25 cellular contexts compared by ENCODE assay signal in genomic region chr3:143349455-143349854, GRCh38.
DNase-seq lines count a peak whose midpoint lies in the region; ATAC-seq and TF ChIP-seq lines count a peak whose summit lies in the region.
"Had no signal": no experiment of that assay in that cellular context is flagged by ENCODE, and none has a peak within 500 bp of the region (broad histone marks: within the 10 kb centered on the region; RNA-seq: fewer than 3 reads in every experiment).

No MANE protein-coding gene starts in this region.

- H3K27ac ChIP-seq in neural progenitor cell, result no peak overlapping the region
- no peak overlapping the region for H3K27ac ChIP-seq in caudate nucleus (ENCODE audit: low read depth, low read length)
- H3K27ac ChIP-seq: A549, GM23248, left lung, Peyer's patch, tibial nerve, WERI-Rb-1 had no signal

- no peak overlapping the region for H3K9ac ChIP-seq in neural progenitor cell
- H3K9ac ChIP-seq: GM23248 had no signal

- H3K36me3 Mint-ChIP-seq in activated CD8-positive, alpha-beta T cell treated with anti-CD3 and anti-CD28 coated beads for 36 hours (ENCODE audit: low read depth), result no peaks in the 10 kb centered on the region
- no peaks in the 10 kb centered on the region for H3K36me3 Mint-ChIP-seq in activated CD8-positive, alpha-beta T cell treated with anti-CD3 and anti-CD28 coated beads, Interleukin-2, amount 10 ng/mL, durations not matched to agents 7 days and 5 days (ENCODE audit: low read depth)
- H3K36me3 Mint-ChIP-seq in naive thymus-derived CD8-positive, alpha-beta T cell, result peaks cover 0 to 4% (median 0%) of the 10 kb centered on the region in 3 donors
- H3K36me3 Mint-ChIP-seq in neural progenitor cell, result no peaks in the 10 kb centered on the region
- H3K36me3 Mint-ChIP-seq in activated T-helper 2 cell treated with anti-CD3 and anti-CD28 coated beads, Interferon-gamma antibody, Interleukin-2, Interleukin-4, amounts not matched to agents 10 μg/mL and 5 μg/mL and 100 μg/mL, durations not matched to agents 14 hours and 24 hours and 36 hours (ENCODE audit: low read depth), result no peaks in the 10 kb centered on the region

- peaks cover 13% of the 10 kb centered on the region for H3K4me1 ChIP-seq in neural progenitor cell
- H3K4me1 ChIP-seq: A549, Peyer's patch, tibial nerve had no signal

- no peak for DNase-seq in activated CD8-positive, alpha-beta T cell treated with anti-CD3 and anti-CD28 coated beads for 36 hours
- no peak for DNase-seq in activated CD8-positive, alpha-beta T cell treated with anti-CD3 and anti-CD28 coated beads, Interleukin-2, amount 10 ng/mL, durations not matched to agents 7 days and 5 days
- DNase-seq in GM12865 (ENCODE audit: low read depth) (peak; percentile 54), neural progenitor cell (ENCODE audit: low spot score) (no peak), caudate nucleus (lab: John Stamatoyannopoulos, UW) (no peak)
- DNase-seq in naive thymus-derived CD8-positive, alpha-beta T cell, result no peak
- no peak for DNase-seq in activated T-helper 2 cell treated with anti-CD3 and anti-CD28 coated beads, Interferon-gamma antibody, Interleukin-2, Interleukin-4, amounts not matched to agents 10 μg/mL and 5 μg/mL and 100 μg/mL, durations not matched to agents 14 hours and 24 hours and 36 hours (ENCODE audit: low spot score)
- DNase-seq: activated naive CD4-positive, alpha-beta T cell treated with Interleukin-2 at 50 U/mL for 16 hours; AML-193; anterior cingulate cortex; DMS153; effector CD4-positive, alpha-beta T cell; GM23248; NCI-H1092; NCI-H187; NCI-H2171 treated with DMSO at 0.1 percent for 48 hours; NCI-H526 treated with DMSO at 0.1 percent for 48 hours; Peyer's patch; SHP77 treated with DMSO at 0.1 percent for 48 hours had no signal

- H3K36me3 ChIP-seq in neural progenitor cell, result no peaks in the 10 kb centered on the region
- H3K36me3 ChIP-seq: left lung, Peyer's patch, tibial nerve, WERI-Rb-1 had no signal

- H3K4me3 Mint-ChIP-seq in activated CD8-positive, alpha-beta T cell treated with anti-CD3 and anti-CD28 coated beads for 36 hours, result no peak overlapping the region
- H3K4me3 Mint-ChIP-seq in activated CD8-positive, alpha-beta T cell treated with anti-CD3 and anti-CD28 coated beads, Interleukin-2, amount 10 ng/mL, durations not matched to agents 7 days and 5 days, result no peak overlapping the region
- H3K4me3 Mint-ChIP-seq in naive thymus-derived CD8-positive, alpha-beta T cell, result peak overlapping the region in 4 of 10 donors; percentile 8 to 35 (median 18)
- no peak overlapping the region for H3K4me3 Mint-ChIP-seq in neural progenitor cell
- H3K4me3 Mint-ChIP-seq in activated T-helper 2 cell treated with anti-CD3 and anti-CD28 coated beads, Interferon-gamma antibody, Interleukin-2, Interleukin-4, amounts not matched to agents 10 μg/mL and 5 μg/mL and 100 μg/mL, durations not matched to agents 14 hours and 24 hours and 36 hours (ENCODE audit: low read depth), result no peak overlapping the region

- H3K27ac Mint-ChIP-seq in activated CD8-positive, alpha-beta T cell treated with anti-CD3 and anti-CD28 coated beads for 36 hours, result no peak overlapping the region
- no peak overlapping the region for H3K27ac Mint-ChIP-seq in activated CD8-positive, alpha-beta T cell treated with anti-CD3 and anti-CD28 coated beads, Interleukin-2, amount 10 ng/mL, durations not matched to agents 7 days and 5 days
- peak overlapping the region in 8 of 10 donors; percentile 9 to 83 (median 22) for H3K27ac Mint-ChIP-seq in naive thymus-derived CD8-positive, alpha-beta T cell
- H3K27ac Mint-ChIP-seq in neural progenitor cell, result no peak overlapping the region
- no peak overlapping the region for H3K27ac Mint-ChIP-seq in activated T-helper 2 cell treated with anti-CD3 and anti-CD28 coated beads, Interferon-gamma antibody, Interleukin-2, Interleukin-4, amounts not matched to agents 10 μg/mL and 5 μg/mL and 100 μg/mL, durations not matched to agents 14 hours and 24 hours and 36 hours
- H3K27ac Mint-ChIP-seq: IgD-negative memory B cell had no signal

- CTCF ChIA-PET in activated CD8-positive, alpha-beta T cell treated with anti-CD3 and anti-CD28 coated beads for 36 hours (lab: Charles Lee), result interaction anchor here (1.2 to 1.3 kb wide), 2 partner anchors 12 to 13 kb away, joined by 3 to 8 read pairs; no protein-coding TSS in a partner anchor
- CTCF ChIA-PET in activated CD8-positive, alpha-beta T cell treated with anti-CD3 and anti-CD28 coated beads, Interleukin-2, amount 10 ng/mL, durations not matched to agents 7 days and 5 days (lab: Charles Lee), result interaction anchor here (1.0 to 2.0 kb wide), 6 partner anchors 9 to 229 kb away, joined by 3 to 10 read pairs (median 3); no protein-coding TSS in a partner anchor

- peaks cover 20% of the 10 kb centered on the region for H3K4me1 Mint-ChIP-seq in activated CD8-positive, alpha-beta T cell treated with anti-CD3 and anti-CD28 coated beads for 36 hours (ENCODE audit: low read depth)
- peaks cover 17% of the 10 kb centered on the region for H3K4me1 Mint-ChIP-seq in activated CD8-positive, alpha-beta T cell treated with anti-CD3 and anti-CD28 coated beads, Interleukin-2, amount 10 ng/mL, durations not matched to agents 7 days and 5 days (ENCODE audit: low read depth)
- peaks cover 19 to 62% (median 47%) of the 10 kb centered on the region in 4 donors for H3K4me1 Mint-ChIP-seq in naive thymus-derived CD8-positive, alpha-beta T cell
- H3K4me1 Mint-ChIP-seq in neural progenitor cell, result peaks cover 27% of the 10 kb centered on the region
- H3K4me1 Mint-ChIP-seq in activated T-helper 2 cell treated with anti-CD3 and anti-CD28 coated beads, Interferon-gamma antibody, Interleukin-2, Interleukin-4, amounts not matched to agents 10 μg/mL and 5 μg/mL and 100 μg/mL, durations not matched to agents 14 hours and 24 hours and 36 hours (ENCODE audit: low read depth), result peaks cover 30% of the 10 kb centered on the region

- H3K27me3 Mint-ChIP-seq in activated CD8-positive, alpha-beta T cell treated with anti-CD3 and anti-CD28 coated beads for 36 hours, result no peaks in the 10 kb centered on the region
- H3K27me3 Mint-ChIP-seq in activated CD8-positive, alpha-beta T cell treated with anti-CD3 and anti-CD28 coated beads, Interleukin-2, amount 10 ng/mL, durations not matched to agents 7 days and 5 days (ENCODE audit: low read depth), result no peaks in the 10 kb centered on the region
- no peaks in the 10 kb centered on the region for H3K27me3 Mint-ChIP-seq in naive thymus-derived CD8-positive, alpha-beta T cell
- H3K27me3 Mint-ChIP-seq in neural progenitor cell (ENCODE audit: insufficient read depth, low read depth), result peaks cover 2% of the 10 kb centered on the region
- no peaks in the 10 kb centered on the region for H3K27me3 Mint-ChIP-seq in activated T-helper 2 cell treated with anti-CD3 and anti-CD28 coated beads, Interferon-gamma antibody, Interleukin-2, Interleukin-4, amounts not matched to agents 10 μg/mL and 5 μg/mL and 100 μg/mL, durations not matched to agents 14 hours and 24 hours and 36 hours (ENCODE audit: low read depth)
- H3K27me3 Mint-ChIP-seq: IgD-negative memory B cell had no signal

- no peaks in the 10 kb centered on the region for H4K20me1 ChIP-seq in neural progenitor cell (ENCODE audit: low read depth)

- POLR2A ChIA-PET in activated CD8-positive, alpha-beta T cell treated with anti-CD3 and anti-CD28 coated beads for 36 hours (lab: Charles Lee), result no interaction called here
- POLR2A ChIA-PET in activated CD8-positive, alpha-beta T cell treated with anti-CD3 and anti-CD28 coated beads, Interleukin-2, amount 10 ng/mL, durations not matched to agents 7 days and 5 days (lab: Charles Lee), result interaction anchor here (0.5 kb wide), 1 partner anchor 714 kb away, joined by 3 read pairs; no protein-coding TSS in a partner anchor
- POLR2A ChIA-PET in naive thymus-derived CD8-positive, alpha-beta T cell (lab: Charles Lee), result interaction anchor here (0.8 kb wide), 1 partner anchor 13 kb away, joined by 3 read pairs; no protein-coding TSS in a partner anchor

- TF ChIP-seq CTCF in activated CD8-positive, alpha-beta T cell treated with anti-CD3 and anti-CD28 coated beads for 36 hours (IDR thresholded peaks at IDR 0.05), result no peak
- TF ChIP-seq CTCF in GM12865 (IDR thresholded peaks at IDR 0.05; ENCODE audit: insufficient read depth, low read depth, low read length, missing control alignments), result no peak
- TF ChIP-seq CTCF in neural progenitor cell (IDR thresholded peaks at IDR 0.05), result no peak

- H3K4me3 ChIP-seq in GM12865 (ENCODE audit: low read depth, low read length) (no peak overlapping the region), neural progenitor cell (no peak overlapping the region)
- H3K4me3 ChIP-seq: A549, GM23248, left lung, Peyer's patch, tibial nerve had no signal

- intact Hi-C loops in activated CD8-positive, alpha-beta T cell treated with anti-CD3 and anti-CD28 coated beads for 36 hours (cut with micrococcal nuclease), result no loop called here
- intact Hi-C loops in activated T-helper 2 cell treated with anti-CD3 and anti-CD28 coated beads, Interferon-gamma antibody, Interleukin-2, Interleukin-4, amounts not matched to agents 10 μg/mL and 5 μg/mL and 100 μg/mL, durations not matched to agents 14 hours and 24 hours and 36 hours (cut with micrococcal nuclease), result loop anchor here (5.0 kb wide), 1 partner anchor 227 kb away; no protein-coding TSS in a partner anchor

- no peaks in the 10 kb centered on the region for H3F3A ChIP-seq in neural progenitor cell (ENCODE audit: low read depth)

- H3K27me3 ChIP-seq in neural progenitor cell, result no peaks in the 10 kb centered on the region
- H3K27me3 ChIP-seq: left lung, Peyer's patch, tibial nerve had no signal

- no peak overlapping the region for H2AFZ ChIP-seq in neural progenitor cell (replicated peaks)
- H2AFZ ChIP-seq: GM23248 had no signal

- no peaks in the 10 kb centered on the region for H3K79me2 ChIP-seq in neural progenitor cell (ENCODE audit: low read depth)

- ATAC-seq in activated CD8-positive, alpha-beta T cell treated with anti-CD3 and anti-CD28 coated beads for 36 hours, result peak; percentile 77
- ATAC-seq in activated CD8-positive, alpha-beta T cell treated with anti-CD3 and anti-CD28 coated beads, Interleukin-2, amount 10 ng/mL, durations not matched to agents 7 days and 5 days, result no peak
- ATAC-seq in HG02852 (IDR thresholded peaks at IDR 0.05; ENCODE audit: unreplicated experiment), result peak; percentile 65
- no peak for ATAC-seq in naive thymus-derived CD8-positive, alpha-beta T cell
- ATAC-seq: A549, left lung had no signal

- H3K9me3 Mint-ChIP-seq in activated CD8-positive, alpha-beta T cell treated with anti-CD3 and anti-CD28 coated beads for 36 hours, result no peaks in the 10 kb centered on the region
- no peaks in the 10 kb centered on the region for H3K9me3 Mint-ChIP-seq in activated CD8-positive, alpha-beta T cell treated with anti-CD3 and anti-CD28 coated beads, Interleukin-2, amount 10 ng/mL, durations not matched to agents 7 days and 5 days (ENCODE audit: insufficient read depth)
- H3K9me3 Mint-ChIP-seq in naive thymus-derived CD8-positive, alpha-beta T cell, result peaks cover 0 to 10% (median 0%) of the 10 kb centered on the region in 9 donors
- no peaks in the 10 kb centered on the region for H3K9me3 Mint-ChIP-seq in neural progenitor cell
- peaks cover 4% of the 10 kb centered on the region for H3K9me3 Mint-ChIP-seq in activated T-helper 2 cell treated with anti-CD3 and anti-CD28 coated beads, Interferon-gamma antibody, Interleukin-2, Interleukin-4, amounts not matched to agents 10 μg/mL and 5 μg/mL and 100 μg/mL, durations not matched to agents 14 hours and 24 hours and 36 hours
- H3K9me3 Mint-ChIP-seq: IgD-negative memory B cell had no signal

- no peaks in the 10 kb centered on the region for H3K9me3 ChIP-seq in neural progenitor cell (ENCODE audit: low read depth)
- H3K9me3 ChIP-seq: A549, left lung, Peyer's patch, tibial nerve had no signal

- no peak overlapping the region for H3K4me2 ChIP-seq in neural progenitor cell
- H3K4me2 ChIP-seq: A549 had no signal

Comparison
In these comparisons a context has a peak if more than half of its experiments do, and no peak if none do; other contexts are left out.
1. ATAC-seq: peak in activated CD8-positive, alpha-beta T cell treated with anti-CD3 and anti-CD28 coated beads for 36 hours (single experiment) and HG02852 (single experiment); none in activated CD8-positive, alpha-beta T cell treated with anti-CD3 and anti-CD28 coated beads, Interleukin-2, amount 10 ng/mL, durations not matched to agents 7 days and 5 days (single experiment) and naive thymus-derived CD8-positive, alpha-beta T cell (0 of 2).
2. H3K27ac Mint-ChIP-seq: peak in naive thymus-derived CD8-positive, alpha-beta T cell (8 of 10); none in activated CD8-positive, alpha-beta T cell treated with anti-CD3 and anti-CD28 coated beads for 36 hours (single experiment), activated CD8-positive, alpha-beta T cell treated with anti-CD3 and anti-CD28 coated beads, Interleukin-2, amount 10 ng/mL, durations not matched to agents 7 days and 5 days (single experiment), neural progenitor cell (single experiment) and activated T-helper 2 cell treated with anti-CD3 and anti-CD28 coated beads, Interferon-gamma antibody, Interleukin-2, Interleukin-4, amounts not matched to agents 10 μg/mL and 5 μg/mL and 100 μg/mL, durations not matched to agents 14 hours and 24 hours and 36 hours (single experiment).